Comparison of ENCODE assay signal across 31 cellular contexts in the genomic region with DNA sequence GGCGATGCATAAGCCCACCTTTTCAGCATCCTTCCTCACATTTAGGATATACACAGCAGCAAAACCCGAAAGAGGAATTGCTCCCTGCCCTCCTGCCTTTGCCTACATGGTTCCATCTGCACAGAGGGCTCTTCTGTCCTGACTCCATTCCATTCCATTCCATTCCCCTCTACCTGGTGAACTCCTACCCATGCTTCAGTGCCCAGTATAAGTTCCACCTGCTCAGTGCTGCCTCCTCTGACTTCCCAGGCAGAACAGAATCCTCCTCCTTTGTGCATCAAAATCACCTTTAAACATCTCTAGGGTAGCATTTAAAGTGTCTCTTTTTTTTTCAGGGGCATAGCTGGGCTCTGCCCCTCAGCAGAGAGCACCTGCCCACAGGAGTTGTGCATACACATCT.
"Had no signal": no experiment of that assay in that cellular context is flagged by ENCODE, and none has a peak within 500 bp of the region (broad histone marks: within the 10 kb centered on the region; RNA-seq: fewer than 3 reads in every experiment).

No MANE protein-coding gene starts in this region.

- H3K36me3 ChIP-seq: breast epithelium, upper lobe of right lung had no signal

- H3K27ac Mint-ChIP-seq: activated CD4-positive, alpha-beta memory T cell treated with anti-CD3 and anti-CD28 coated beads for 36 hours; activated CD4-positive, alpha-beta T cell treated with anti-CD3 and anti-CD28 coated beads, Interleukin-2, amount 10 ng/mL, durations not matched to agents 24 days and 14 days; activated naive CD4-positive, alpha-beta T cell treated with anti-CD3 and anti-CD28 coated beads, Interleukin-2, amount 50 U/mL, for 24 hours; activated naive CD8-positive, alpha-beta T cell treated with anti-CD3 and anti-CD28 coated beads, Interleukin-2, amount 50 U/mL, for 24 hours; activated T-helper 17 cell treated with anti-CD3 and anti-CD28 coated beads, Interleukin-2, amount 50 U/mL, for 72 hours; immature natural killer cell; memory B cell; natural killer cell had no signal

- DNase-seq: activated CD4-positive, alpha-beta memory T cell treated with anti-CD3 and anti-CD28 coated beads for 36 hours; activated CD4-positive, alpha-beta T cell treated with anti-CD3 and anti-CD28 coated beads, Interleukin-2, amount 10 ng/mL, durations not matched to agents 24 days and 14 days; activated gamma-delta T cell treated with Interleukin-2 at 50 U/mL for 16 hours; activated naive CD8-positive, alpha-beta T cell treated with anti-CD3 and anti-CD28 coated beads, Interleukin-2, amount 50 U/mL, for 24 hours; activated T-cell treated with anti-CD3 and anti-CD28 coated beads, Interleukin-2, amount 50 U/mL, for 4 hours; amygdala; dorsolateral prefrontal cortex; effector memory CD4-positive, alpha-beta T cell; head of caudate nucleus; hippocampal formation; immature natural killer cell; kidney; left colon; natural killer cell; posterior cingulate gyrus; right cardiac atrium; stimulated activated CD4-positive, alpha-beta T cell treated with anti-CD3 and anti-CD28 coated beads, Interleukin-15, amount 100 ng/mL, for 24 hours; stimulated activated CD4-positive, alpha-beta T cell treated with anti-CD3 and anti-CD28 coated beads, Interleukin-2, amount 100 ng/mL, for 24 hours; stimulated activated naive CD4-positive, alpha-beta T cell; T-helper 9 cell; tibial artery; upper lobe of right lung had no signal

- H3K4me3 ChIP-seq: breast epithelium, coronary artery, dorsolateral prefrontal cortex, gastroesophageal sphincter, suprapubic skin, tibial artery, upper lobe of right lung had no signal

- ATAC-seq: activated CD4-positive, CD25-positive, alpha-beta regulatory T cell treated with anti-CD3 and anti-CD28 coated beads, Interleukin-2, amount 50 U/mL, for 24 hours; activated naive CD8-positive, alpha-beta T cell treated with anti-CD3 and anti-CD28 coated beads, Interleukin-2, amount 50 U/mL, for 24 hours; activated T-cell treated with anti-CD3 and anti-CD28 coated beads, Interleukin-2, amount 50 U/mL, for 4 hours; activated T-helper 17 cell treated with anti-CD3 and anti-CD28 coated beads, Interleukin-2, amount 50 U/mL, for 72 hours; gastroesophageal sphincter; left colon; natural killer cell; right cardiac atrium; upper lobe of right lung had no signal

- H3K27me3 ChIP-seq: breast epithelium, dorsolateral prefrontal cortex, gastroesophageal sphincter, suprapubic skin, tibial artery, upper lobe of right lung had no signal

- H3K27me3 Mint-ChIP-seq: activated CD4-positive, alpha-beta memory T cell treated with anti-CD3 and anti-CD28 coated beads for 36 hours; activated CD4-positive, alpha-beta T cell treated with anti-CD3 and anti-CD28 coated beads, Interleukin-2, amount 10 ng/mL, durations not matched to agents 24 days and 14 days; activated naive CD4-positive, alpha-beta T cell treated with anti-CD3 and anti-CD28 coated beads, Interleukin-2, amount 50 U/mL, for 24 hours; activated naive CD8-positive, alpha-beta T cell treated with anti-CD3 and anti-CD28 coated beads, Interleukin-2, amount 50 U/mL, for 24 hours; activated T-helper 17 cell treated with anti-CD3 and anti-CD28 coated beads, Interleukin-2, amount 50 U/mL, for 72 hours; memory B cell had no signal

- H3K4me1 ChIP-seq: breast epithelium, gastroesophageal sphincter, suprapubic skin, tibial artery, upper lobe of right lung had no signal

- H3K4me3 Mint-ChIP-seq: activated CD4-positive, alpha-beta memory T cell treated with anti-CD3 and anti-CD28 coated beads for 36 hours; activated CD4-positive, alpha-beta T cell treated with anti-CD3 and anti-CD28 coated beads, Interleukin-2, amount 10 ng/mL, durations not matched to agents 24 days and 14 days; activated naive CD4-positive, alpha-beta T cell treated with anti-CD3 and anti-CD28 coated beads, Interleukin-2, amount 50 U/mL, for 24 hours; activated naive CD8-positive, alpha-beta T cell treated with anti-CD3 and anti-CD28 coated beads, Interleukin-2, amount 50 U/mL, for 24 hours; activated T-cell treated with anti-CD3 and anti-CD28 coated beads, Interleukin-2, amount 50 U/mL, for 4 hours; activated T-helper 17 cell treated with anti-CD3 and anti-CD28 coated beads, Interleukin-2, amount 50 U/mL, for 72 hours; immature natural killer cell; memory B cell; natural killer cell had no signal

- H3K27ac ChIP-seq: breast epithelium, coronary artery, dorsolateral prefrontal cortex, gastroesophageal sphincter, suprapubic skin, tibial artery, upper lobe of right lung, VCaP had no signal

- H3K4me1 Mint-ChIP-seq: activated naive CD4-positive, alpha-beta T cell treated with anti-CD3 and anti-CD28 coated beads, Interleukin-2, amount 50 U/mL, for 24 hours; activated naive CD8-positive, alpha-beta T cell treated with anti-CD3 and anti-CD28 coated beads, Interleukin-2, amount 50 U/mL, for 24 hours; activated T-helper 17 cell treated with anti-CD3 and anti-CD28 coated beads, Interleukin-2, amount 50 U/mL, for 72 hours; immature natural killer cell; natural killer cell had no signal

- H3K9me3 Mint-ChIP-seq: activated T-helper 17 cell treated with anti-CD3 and anti-CD28 coated beads, Interleukin-2, amount 50 U/mL, for 72 hours; natural killer cell had no signal

- H3K9me3 ChIP-seq: gastroesophageal sphincter, suprapubic skin had no signal
